ENCODE assay signal across 8 cellular contexts in genomic region chr1:145996433-145997155, GRCh38. TPM values are rescaled to one million over a fixed set of nuclear protein-coding genes. Genes with fewer than 3 reads are reported as not detected.
DNase-seq lines count a peak whose midpoint lies in the region; ATAC-seq and TF ChIP-seq lines count a peak whose summit lies in the region.

A gene with protein sequence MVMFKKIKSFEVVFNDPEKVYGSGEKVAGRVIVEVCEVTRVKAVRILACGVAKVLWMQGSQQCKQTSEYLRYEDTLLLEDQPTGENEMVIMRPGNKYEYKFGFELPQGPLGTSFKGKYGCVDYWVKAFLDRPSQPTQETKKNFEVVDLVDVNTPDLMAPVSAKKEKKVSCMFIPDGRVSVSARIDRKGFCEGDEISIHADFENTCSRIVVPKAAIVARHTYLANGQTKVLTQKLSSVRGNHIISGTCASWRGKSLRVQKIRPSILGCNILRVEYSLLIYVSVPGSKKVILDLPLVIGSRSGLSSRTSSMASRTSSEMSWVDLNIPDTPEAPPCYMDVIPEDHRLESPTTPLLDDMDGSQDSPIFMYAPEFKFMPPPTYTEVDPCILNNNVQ (minus strand): TSS chr1:145996579. CDS start chr1:145996266, 313 bp downstream.

- H3K4me1 ChIP-seq in adrenal gland (replicated peaks in 1 of 2) (peaks cover 36 to 51% of the 10 kb centered on the region in 2 donors), parathyroid adenoma (peaks cover 12% of the 10 kb centered on the region), tibial artery (peaks cover 0 to 71% (median 50%) of the 10 kb centered on the region in 4 donors)

- H3K79me2 ChIP-seq in parathyroid adenoma: peaks cover 34% of the 10 kb centered on the region

- H3K9ac ChIP-seq in parathyroid adenoma: peak within 1 kb of the TSS; percentile 99

- H3K27ac ChIP-seq in adrenal gland: peak within 1 kb of the TSS; percentile 83 to 97 (median 93)
- peak within 1 kb of the TSS; percentile 100 for H3K27ac ChIP-seq in parathyroid adenoma
- peak within 1 kb of the TSS; percentile 85 to 90 for H3K27ac ChIP-seq in tibial artery

- H3K9me3 ChIP-seq in adrenal gland (replicated peaks in 1 of 3) (no peaks in the 10 kb centered on the region), parathyroid adenoma (ENCODE audit: control insufficient read depth, low read length) (peaks cover 9% of the 10 kb centered on the region), tibial artery (no peaks in the 10 kb centered on the region)

- ATAC-seq in HG02870 (IDR thresholded peaks at IDR 0.05; ENCODE audit: unreplicated experiment): peak; percentile 94

- intact Hi-C loops in T-helper 1 cell treated with Interleukin-12 subunit alpha and Interleukin-12 subunit beta and Interleukin-4 antibody, amounts not matched to agents 30 ng/mL and 1 ng/mL, for 36 hours (cut with micrococcal nuclease): loop anchor here (1.0 to 5.0 kb wide), 8 partner anchors 11 to 174 kb away; partner anchors contain the start of genes ANKRD34A, LIX1L, PEX11B and POLR3C
- intact Hi-C loops in adrenal gland (cut with DNase I) (no loop called here), cardiac septum (cut with DNase I) (loop anchor here (1.0 to 5.0 kb wide), 2 partner anchors 17 to 34 kb away; partner anchors contain the start of genes ANKRD34A and POLR3GL), tibial artery (cut with DNase I; ENCODE audit: low total_unique reads) (no loop called here)

- 0 to 1% (median 0%) methylated on average over 20 to 32 of the region's 32 CpGs for WGBS in adrenal gland, 4 donors

- peaks cover 0 to 36% of the 10 kb centered on the region in 2 donors for H3K36me3 ChIP-seq in adrenal gland (replicated peaks in 1 of 2)
- H3K36me3 ChIP-seq in parathyroid adenoma (ENCODE audit: control insufficient read depth, insufficient read depth, low read length): peaks cover 45% of the 10 kb centered on the region
- H3K36me3 ChIP-seq in tibial artery: peaks cover 31 to 38% (median 36%) of the 10 kb centered on the region in 3 donors

- H2AFZ ChIP-seq in parathyroid adenoma: peak within 1 kb of the TSS; percentile 34

- TF ChIP-seq CTCF in GM13976 (IDR thresholded peaks at IDR 0.05; ENCODE audit: borderline replicate concordance, control extremely low read depth, extremely low read depth, insufficient read depth, missing control alignments) (no peak), adrenal gland (IDR thresholded peaks at IDR 0.05) (no peak), parathyroid adenoma (IDR thresholded peaks at IDR 0.05) (no peak), tibial artery (IDR thresholded peaks at IDR 0.05) (peak in 1 of 2 experiments; percentile 7)

- H3K4me3 ChIP-seq in adrenal gland: peak within 1 kb of the TSS; percentile 13 to 92 (median 74)
- H3K4me3 ChIP-seq in parathyroid adenoma (ENCODE audit: low read depth, low read length): peak within 1 kb of the TSS; percentile 100
- peak within 1 kb of the TSS; percentile 68 to 77 for H3K4me3 ChIP-seq in tibial artery

- DNase-seq in GM13976 (ENCODE audit: low spot score) (peak; percentile 96), NCI-H1694 (lab: John Stamatoyannopoulos, UW) (peak; percentile 95), adrenal gland (peak; percentile 98 to 100 (median 99)), cardiac septum (ENCODE audit: low spot score) (peak; percentile 100), tibial artery (peak; percentile 99 to 100)

- peak; percentile 98 to 99 for TF ChIP-seq POLR2A in adrenal gland (IDR thresholded peaks at IDR 0.05)

- in situ Hi-C loops in GM13976 (cut with MboI; ENCODE audit: low sequenced_read_pairs, unreplicated experiment): loop anchor here (10.0 kb wide), 1 partner anchor 162 kb away; no protein-coding TSS in a partner anchor

- H3K27me3 ChIP-seq in adrenal gland (no peaks in the 10 kb centered on the region), parathyroid adenoma (ENCODE audit: control insufficient read depth, insufficient read depth, low read length) (no peaks in the 10 kb centered on the region), tibial artery (no peaks in the 10 kb centered on the region)

- peak within 1 kb of the TSS; percentile 96 for H3K4me2 ChIP-seq in parathyroid adenoma (ENCODE audit: low read length)

RNA-seq across cellular contexts. Expression of the gene that starts here (rescaled TPM):
- total RNA-seq in T-helper 1 cell treated with Interleukin-12 subunit alpha and Interleukin-12 subunit beta and Interleukin-4 antibody, amounts not matched to agents 30 ng/mL and 1 ng/mL, for 36 hours: 456 and 471 TPM in 2 replicates
- 1,000 to 10,000 TPM in 4 of 8 donors, 100 to 1,000 TPM in 4; 202 to 2,069 (median 1,016) TPM for total RNA-seq in adrenal gland
- polyA plus RNA-seq in adrenal gland: 100 to 1,000 TPM; 231 to 486 (median 342) TPM
- 689 TPM for total RNA-seq in cardiac septum

Comparison
In these comparisons a context has a peak if more than half of its experiments do, and no peak if none do; other contexts are left out.
1. Peak in every context shown above with its lines: DNase-seq, ATAC-seq, H3K4me3 ChIP-seq and H3K27ac ChIP-seq.
2. intact Hi-C loops: an anchor here in T-helper 1 cell treated with Interleukin-12 subunit alpha and Interleukin-12 subunit beta and Interleukin-4 antibody, amounts not matched to agents 30 ng/mL and 1 ng/mL, for 36 hours (1.0 to 5.0 kb wide) and cardiac septum (1.0 to 5.0 kb wide); none called in adrenal gland and tibial artery.